ENCODE assay signal across 8 cellular contexts in genomic region chr12:3752741-3753486, GRCh38.
DNase-seq lines count a peak whose midpoint lies in the region; ATAC-seq and TF ChIP-seq lines count a peak whose summit lies in the region.

Gene CRACR2A, minus strand, starts transcription at chr12:3753109. Its CDS starts 56,110 bp downstream, at chr12:3696999.

- in situ Hi-C loops in GM13976 (cut with MboI; ENCODE audit: low sequenced_read_pairs, unreplicated experiment) = no loop called here

- H3K4me3 ChIP-seq in muscle layer of colon (ENCODE audit: low read depth in 1 of 2, low read length in 2 of 2) = peak within 1 kb of the TSS; percentile 41 to 60

- no peak within 1 kb of the TSS for H3K9ac ChIP-seq in muscle layer of colon (ENCODE audit: low read length)

- peak; percentile 72 for TF ChIP-seq CTCF in GM13976 (IDR thresholded peaks at IDR 0.05; ENCODE audit: borderline replicate concordance, control extremely low read depth, extremely low read depth, insufficient read depth, missing control alignments)

- H3K9me3 ChIP-seq in muscle layer of colon (ENCODE audit: low read length) = no peaks in the 10 kb centered on the region

- H3K9me3 Mint-ChIP-seq in effector memory CD8-positive, alpha-beta T cell = no peaks in the 10 kb centered on the region

- no peaks in the 10 kb centered on the region for H3K36me3 ChIP-seq in muscle layer of colon (ENCODE audit: insufficient read depth, low read length)

- peaks cover 41% of the 10 kb centered on the region for H3K36me3 Mint-ChIP-seq in effector memory CD8-positive, alpha-beta T cell (ENCODE audit: insufficient read depth)

- H3K4me1 ChIP-seq in muscle layer of colon (ENCODE audit: insufficient read depth, low read length) = no peaks in the 10 kb centered on the region

- no peaks in the 10 kb centered on the region for H3K27me3 Mint-ChIP-seq in effector memory CD8-positive, alpha-beta T cell

- ATAC-seq in HG02588 (IDR thresholded peaks at IDR 0.05; ENCODE audit: unreplicated experiment) = peak; percentile 78
- peak; percentile 76 for ATAC-seq in effector memory CD8-positive, alpha-beta T cell (replicated peaks)
- no peak for ATAC-seq in GM18861 (IDR thresholded peaks at IDR 0.05; ENCODE audit: unreplicated experiment)

- peak within 1 kb of the TSS; percentile 55 for H3K27ac ChIP-seq in muscle layer of colon (ENCODE audit: low read depth, low read length)

- peak within 1 kb of the TSS; percentile 96 to 99 for H3K27ac Mint-ChIP-seq in effector memory CD8-positive, alpha-beta T cell

- H3K4me3 Mint-ChIP-seq in effector memory CD8-positive, alpha-beta T cell = peak within 1 kb of the TSS; percentile 81 to 85

- peaks cover 0 to 9% of the 10 kb centered on the region in 2 donors for H3K27me3 ChIP-seq in muscle layer of colon (ENCODE audit: control insufficient read depth in 1 of 2, insufficient read depth in 2 of 2, low read length in 2 of 2)

- peak; percentile 93 for DNase-seq in GM13976 (ENCODE audit: low spot score)
- peak; percentile 89 for DNase-seq in NCI-H146 (lab: John Stamatoyannopoulos, UW)
- DNase-seq in activated CD4-positive, alpha-beta T cell treated with anti-CD3 and anti-CD28 coated beads, Interleukin-2, amount 50 U/mL, for 1 hour = peak; percentile 79
- peak; percentile 84 to 86 (median 85) for DNase-seq in effector memory CD8-positive, alpha-beta T cell
- DNase-seq in stimulated activated CD8-positive, alpha-beta memory T cell treated with anti-CD3 and anti-CD28 coated beads, Interleukin-7, amount 100 ng/mL, for 48 hours (ENCODE audit: extremely low read depth in 1 of 2, low read depth in 1 of 2) = peak; percentile 75 to 81

- peaks cover 45 to 47% of the 10 kb centered on the region in 2 donors for H3K4me1 Mint-ChIP-seq in effector memory CD8-positive, alpha-beta T cell (ENCODE audit: low read depth in 2 of 2)
